In genomic region chr20:51541189-51542032, GRCh38 we compare ENCODE assay signal across 1 cellular context.
A peak's percentile ranks its signal among the peaks of the same experiment; 100 is the strongest.
TF ChIP-seq lines count a peak whose summit lies in the region.

No MANE protein-coding gene starts in this region.

TF ChIP-seq in GM12878, 131 proteins besides CTCF, POLR2A, EP300 and RAD21 (continued from another document):
- TF ChIP-seq NKRF (conservative IDR thresholded peaks at IDR 0.05) = peak; percentile 5; the same call in 1 of the 2 replicates
- no peak for TF ChIP-seq JUNB (IDR thresholded peaks at IDR 0.05)
- peak; percentile 24; the same call in 1 of the 2 replicates for TF ChIP-seq FOXK2 (IDR thresholded peaks at IDR 0.05)
- TF ChIP-seq SREBF1 (IDR thresholded peaks at IDR 0.05; ENCODE audit: low read length) = no peak
- peak; percentile 59; the same call in 1 of the 2 replicates for TF ChIP-seq PKNOX1 (IDR thresholded peaks at IDR 0.05)
- TF ChIP-seq EGR1 (IDR thresholded peaks at IDR 0.05; ENCODE audit: borderline replicate concordance in 1 of 2, low read depth in 2 of 2, low read length in 2 of 2) = no peak
- no peak for TF ChIP-seq MTA2 (IDR thresholded peaks at IDR 0.05; ENCODE audit: low read depth)
- no peak for TF ChIP-seq ATF3 (IDR thresholded peaks at IDR 0.05; ENCODE audit: borderline replicate concordance, extremely low read depth, low read depth, low read length)
- no peak for TF ChIP-seq RELA (IDR thresholded peaks at IDR 0.05; ENCODE audit: borderline replicate concordance, partially characterized antibody)
- peak in 1 of 2 experiments; percentile 74; a peak in 2 of 4 replicates for TF ChIP-seq IKZF2 (IDR thresholded peaks at IDR 0.05)
- TF ChIP-seq RAD51 (IDR thresholded peaks at IDR 0.05) = peak; percentile 40; the same call in 1 of the 2 replicates
- no peak for TF ChIP-seq NBN (IDR thresholded peaks at IDR 0.05)
- 0 out of 2 replicates have a peak, but pooled peaks have one; percentile 23 for TF ChIP-seq CHD1 (IDR thresholded peaks at IDR 0.05; ENCODE audit: low read depth, low read length)
- no peak for TF ChIP-seq ZBTB11 (CRISPR knock-in tag; IDR thresholded peaks at IDR 0.05)
- TF ChIP-seq CHD2 (IDR thresholded peaks at IDR 0.05; ENCODE audit: borderline replicate concordance, low read depth, low read length) = peak; percentile 61; the same call in 1 of the 2 replicates
- TF ChIP-seq CHD4 (IDR thresholded peaks at IDR 0.05) = no peak
- no peak for TF ChIP-seq CBFB (IDR thresholded peaks at IDR 0.05; ENCODE audit: low read depth)
- TF ChIP-seq ZNF622 (IDR thresholded peaks at IDR 0.05) = no peak
- 0 out of 2 replicates have a peak, but pooled peaks have one; percentile 31 for TF ChIP-seq RCOR1 (conservative IDR thresholded peaks at IDR 0.05; ENCODE audit: low read depth, low read length)
- no peak for TF ChIP-seq IRF5 (IDR thresholded peaks at IDR 0.05; ENCODE audit: borderline replicate concordance)
- no peak for TF ChIP-seq BMI1 (IDR thresholded peaks at IDR 0.05; ENCODE audit: borderline replicate concordance)
- no peak for TF ChIP-seq STAT1 (conservative IDR thresholded peaks at IDR 0.05)
- TF ChIP-seq PAX5 (IDR thresholded peaks at IDR 0.05; ENCODE audit: borderline replicate concordance, low read depth, low read length) = no peak
- TF ChIP-seq BCLAF1 (IDR thresholded peaks at IDR 0.05) = no peak
- peak; percentile 52; the same call in 1 of the 2 replicates for TF ChIP-seq MLLT1 (IDR thresholded peaks at IDR 0.05)
- TF ChIP-seq ZNF207 (IDR thresholded peaks at IDR 0.05; ENCODE audit: borderline replicate concordance) = no peak
- TF ChIP-seq BHLHE40 (IDR thresholded peaks at IDR 0.05; ENCODE audit: borderline replicate concordance in 1 of 2, low read depth in 2 of 2, low read length in 1 of 2) = peak; percentile 81 to 84
- no peak for TF ChIP-seq ZBED1 (IDR thresholded peaks at IDR 0.05; ENCODE audit: borderline replicate concordance)
- no peak for TF ChIP-seq BCL3 (IDR thresholded peaks at IDR 0.05; ENCODE audit: borderline replicate concordance, insufficient read depth, low read depth, low read length, poor library complexity, severe bottlenecking)
- 0 out of 2 replicates have a peak, but pooled peaks have one; percentile 10 for TF ChIP-seq BACH1 (IDR thresholded peaks at IDR 0.05; ENCODE audit: borderline replicate concordance)
- no peak for TF ChIP-seq ETV6 (conservative IDR thresholded peaks at IDR 0.05 in 1 of 2, IDR thresholded peaks at IDR 0.05 in 1 of 2; ENCODE audit: borderline replicate concordance in 1 of 2, low read depth in 1 of 2)
